In the genomic region with DNA sequence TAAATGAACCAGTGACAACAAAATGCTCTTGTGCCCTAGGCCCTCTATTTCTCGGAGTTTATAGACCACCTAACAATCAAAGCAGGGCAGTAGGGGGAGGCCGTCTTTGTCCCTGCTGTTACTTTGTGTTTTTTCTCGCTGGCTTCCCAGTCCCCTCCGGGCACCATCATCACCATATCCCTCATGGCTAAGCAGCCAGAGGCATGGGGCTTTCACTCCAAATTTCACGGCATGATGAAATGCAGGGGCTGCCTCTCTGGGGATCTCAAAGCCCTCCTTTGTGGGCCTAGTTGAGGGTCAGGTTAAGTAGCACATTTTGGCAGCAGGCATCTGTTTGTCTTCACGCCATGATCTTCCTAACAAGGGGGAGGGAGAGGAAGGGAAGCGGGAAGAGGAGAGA, we compare ENCODE assay signal across 1 cellular context.
TF ChIP-seq lines count a peak whose summit lies in the region.

No MANE protein-coding gene starts in this region.

TF ChIP-seq in WTC11, 78 proteins besides CTCF, POLR2A, EP300 and RAD21 (continued from another document):
- TF ChIP-seq CREB1 (CRISPR knock-in tag; IDR thresholded peaks at IDR 0.05) (no peak), TP53 (CRISPR knock-in tag; IDR thresholded peaks at IDR 0.05) (no peak), TEAD4 (CRISPR knock-in tag; IDR thresholded peaks at IDR 0.05) (no peak), ZNF671 (CRISPR knock-in tag; IDR thresholded peaks at IDR 0.05) (no peak), NR1H2 (CRISPR knock-in tag; IDR thresholded peaks at IDR 0.05) (no peak)
- TF ChIP-seq, protein P1, sequence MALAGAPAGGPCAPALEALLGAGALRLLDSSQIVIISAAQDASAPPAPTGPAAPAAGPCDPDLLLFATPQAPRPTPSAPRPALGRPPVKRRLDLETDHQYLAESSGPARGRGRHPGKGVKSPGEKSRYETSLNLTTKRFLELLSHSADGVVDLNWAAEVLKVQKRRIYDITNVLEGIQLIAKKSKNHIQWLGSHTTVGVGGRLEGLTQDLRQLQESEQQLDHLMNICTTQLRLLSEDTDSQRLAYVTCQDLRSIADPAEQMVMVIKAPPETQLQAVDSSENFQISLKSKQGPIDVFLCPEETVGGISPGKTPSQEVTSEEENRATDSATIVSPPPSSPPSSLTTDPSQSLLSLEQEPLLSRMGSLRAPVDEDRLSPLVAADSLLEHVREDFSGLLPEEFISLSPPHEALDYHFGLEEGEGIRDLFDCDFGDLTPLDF (CRISPR knock-in tag; IDR thresholded peaks at IDR 0.05) = no peak
